Comparison of ENCODE assay signal across 35 cellular contexts in the genomic region with DNA sequence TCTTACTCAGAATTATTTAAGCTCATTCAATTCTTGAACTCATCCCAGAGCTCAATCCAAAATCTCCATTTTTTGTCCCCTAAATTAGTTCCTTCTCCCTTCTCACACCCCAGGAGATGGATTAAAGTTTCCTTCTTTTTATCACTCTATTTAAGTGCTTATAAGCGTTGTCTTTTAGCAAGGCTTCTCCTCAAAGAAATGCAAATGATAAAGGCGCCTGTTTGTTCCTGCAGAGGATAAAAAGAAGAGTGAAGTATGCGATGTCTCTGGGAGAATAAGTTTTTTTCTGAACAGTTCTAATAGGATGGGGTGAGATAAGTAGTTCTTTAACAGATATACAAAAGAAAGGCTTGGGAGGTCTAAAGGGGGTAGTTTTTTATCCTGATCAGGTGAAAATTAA.
"Had no signal": no experiment of that assay in that cellular context is flagged by ENCODE, and none has a peak within 500 bp of the region (broad histone marks: within the 10 kb centered on the region; RNA-seq: fewer than 3 reads in every experiment).

No MANE protein-coding gene starts in this region.

- H3K27ac ChIP-seq: adrenal gland, body of pancreas, KMS-11, Peyer's patch, SJSA1, VCaP had no signal

- H3K9me2 ChIP-seq: SK-N-SH had no signal

- H3K27me3 Mint-ChIP-seq: activated CD4-positive, alpha-beta memory T cell treated with anti-CD3 and anti-CD28 coated beads, Interleukin-2, amount 10 ng/mL, durations not matched to agents 7 days and 5 days; activated CD8-positive, alpha-beta memory T cell treated with anti-CD3 and anti-CD28 coated beads, Interleukin-2, amount 10 ng/mL, durations not matched to agents 7 days and 5 days; activated naive CD4-positive, alpha-beta T cell treated with anti-CD3 and anti-CD28 coated beads, Interleukin-2, amount 50 U/mL, for 24 hours had no signal

- H3K27ac Mint-ChIP-seq: activated CD4-positive, alpha-beta memory T cell treated with anti-CD3 and anti-CD28 coated beads, Interleukin-2, amount 10 ng/mL, durations not matched to agents 7 days and 5 days; activated CD8-positive, alpha-beta memory T cell treated with anti-CD3 and anti-CD28 coated beads, Interleukin-2, amount 10 ng/mL, durations not matched to agents 7 days and 5 days; activated naive CD4-positive, alpha-beta T cell treated with anti-CD3 and anti-CD28 coated beads, Interleukin-2, amount 50 U/mL, for 24 hours had no signal

- ATAC-seq: activated CD8-positive, alpha-beta memory T cell treated with anti-CD3 and anti-CD28 coated beads, Interleukin-2, amount 10 ng/mL, durations not matched to agents 7 days and 5 days; body of pancreas; PC-3 had no signal

- H3K9me3 ChIP-seq: adrenal gland, body of pancreas, Peyer's patch, SK-N-SH had no signal

- DNase-seq: activated CD4-positive, alpha-beta memory T cell treated with anti-CD3 and anti-CD28 coated beads, Interleukin-2, amount 10 ng/mL, durations not matched to agents 7 days and 5 days; activated CD4-positive, alpha-beta T cell treated with anti-CD3 and anti-CD28 coated beads for 1 hour; activated CD4-positive, alpha-beta T cell treated with anti-CD3 and anti-CD28 coated beads for 48 hours; activated CD4-positive, CD25-positive, alpha-beta regulatory T cell; activated CD8-positive, alpha-beta memory T cell treated with anti-CD3 and anti-CD28 coated beads for 24 hours; activated CD8-positive, alpha-beta memory T cell treated with anti-CD3 and anti-CD28 coated beads, Interleukin-2, amount 10 ng/mL, durations not matched to agents 7 days and 5 days; activated CD8-positive, alpha-beta memory T cell treated with anti-CD3 and anti-CD28 coated beads, Interleukin-2, amount 50 U/mL, for 48 hours; activated gamma-delta T cell; activated naive CD4-positive, alpha-beta T cell treated with Interleukin-2 at 50 U/mL for 16 hours; activated T-cell treated with anti-CD3 and anti-CD28 coated beads, Interleukin-2, amount 50 U/mL, for 48 hours; adrenal gland; body of pancreas; caudate nucleus; cerebellar nuclear complex; NCI-H1105; NCI-H1417 treated with DMSO at 0.1 percent for 48 hours; NCI-H1694; NCI-H1930; NCI-H2081 treated with DMSO at 0.1 percent for 48 hours; NCI-H226; NCI-H446 treated with DMSO at 0.1 percent for 48 hours; NCI-H69; PC-3; Peyer's patch; RPMI8226; SHP77 treated with DMSO at 0.1 percent for 48 hours; SK-N-SH; SW 1271; T-helper 1 cell; T-helper 2 cell; T-helper 9 cell had no signal

- H3K9ac ChIP-seq: KMS-11, SK-N-SH had no signal

- H3K4me2 ChIP-seq: KMS-11, SK-N-SH had no signal

- H3K4me3 ChIP-seq: adrenal gland, body of pancreas, Peyer's patch, SJSA1 had no signal

- H3K27me3 ChIP-seq: adrenal gland, body of pancreas, Peyer's patch, SJSA1 had no signal

- H3K36me3 ChIP-seq: adrenal gland, Peyer's patch, SJSA1 had no signal

- H3K4me1 ChIP-seq: adrenal gland, body of pancreas, Peyer's patch, SJSA1 had no signal

- H3K4me1 Mint-ChIP-seq: activated CD4-positive, alpha-beta memory T cell treated with anti-CD3 and anti-CD28 coated beads, Interleukin-2, amount 10 ng/mL, durations not matched to agents 7 days and 5 days; activated CD8-positive, alpha-beta memory T cell treated with anti-CD3 and anti-CD28 coated beads, Interleukin-2, amount 10 ng/mL, durations not matched to agents 7 days and 5 days; activated naive CD4-positive, alpha-beta T cell treated with anti-CD3 and anti-CD28 coated beads, Interleukin-2, amount 50 U/mL, for 24 hours had no signal

- H3K4me3 Mint-ChIP-seq: activated CD4-positive, alpha-beta memory T cell treated with anti-CD3 and anti-CD28 coated beads, Interleukin-2, amount 10 ng/mL, durations not matched to agents 7 days and 5 days; activated CD8-positive, alpha-beta memory T cell treated with anti-CD3 and anti-CD28 coated beads, Interleukin-2, amount 10 ng/mL, durations not matched to agents 7 days and 5 days; activated naive CD4-positive, alpha-beta T cell treated with anti-CD3 and anti-CD28 coated beads, Interleukin-2, amount 50 U/mL, for 24 hours had no signal

- H3K36me3 Mint-ChIP-seq: activated CD8-positive, alpha-beta memory T cell treated with anti-CD3 and anti-CD28 coated beads, Interleukin-2, amount 10 ng/mL, durations not matched to agents 7 days and 5 days had no signal
